In genomic region chr6:42407379-42407778, GRCh38 we compare ENCODE assay signal across 1 cellular context.
A peak's percentile ranks its signal among the peaks of the same experiment; 100 is the strongest.
TF ChIP-seq lines count a peak whose summit lies in the region.

No MANE protein-coding gene starts in this region.

TF ChIP-seq in K562, 482 proteins besides CTCF, POLR2A, EP300 and RAD21 (continued from another document and continues in another):
- TF ChIP-seq, protein P1, sequence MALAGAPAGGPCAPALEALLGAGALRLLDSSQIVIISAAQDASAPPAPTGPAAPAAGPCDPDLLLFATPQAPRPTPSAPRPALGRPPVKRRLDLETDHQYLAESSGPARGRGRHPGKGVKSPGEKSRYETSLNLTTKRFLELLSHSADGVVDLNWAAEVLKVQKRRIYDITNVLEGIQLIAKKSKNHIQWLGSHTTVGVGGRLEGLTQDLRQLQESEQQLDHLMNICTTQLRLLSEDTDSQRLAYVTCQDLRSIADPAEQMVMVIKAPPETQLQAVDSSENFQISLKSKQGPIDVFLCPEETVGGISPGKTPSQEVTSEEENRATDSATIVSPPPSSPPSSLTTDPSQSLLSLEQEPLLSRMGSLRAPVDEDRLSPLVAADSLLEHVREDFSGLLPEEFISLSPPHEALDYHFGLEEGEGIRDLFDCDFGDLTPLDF (CRISPR knock-in tag; IDR thresholded peaks at IDR 0.05): no peak
- peak; percentile 55; the same call in 1 of the 2 replicates for TF ChIP-seq LCOR (CRISPR knock-in tag; IDR thresholded peaks at IDR 0.05)
- 0 out of 4 replicates have a peak, but pooled peaks of 1 of the 2 experiments have one; percentile 35 for TF ChIP-seq FOXK2 (conservative IDR thresholded peaks at IDR 0.05 in 1 of 2, IDR thresholded peaks at IDR 0.05 in 1 of 2; ENCODE audit: low read depth in 2 of 2)
- no peak for TF ChIP-seq CHD2 (IDR thresholded peaks at IDR 0.05; ENCODE audit: low read depth, low read length)
- TF ChIP-seq SPI1 (IDR thresholded peaks at IDR 0.05; ENCODE audit: borderline replicate concordance, low read depth, low read length): peak; percentile 96
- no peak for TF ChIP-seq RNF219 (CRISPR knock-in tag; IDR thresholded peaks at IDR 0.05)
- TF ChIP-seq SMAD4 (CRISPR knock-in tag; conservative IDR thresholded peaks at IDR 0.05): no peak
- no peak for TF ChIP-seq PHB (CRISPR knock-in tag; IDR thresholded peaks at IDR 0.05)
- TF ChIP-seq, protein P2, sequence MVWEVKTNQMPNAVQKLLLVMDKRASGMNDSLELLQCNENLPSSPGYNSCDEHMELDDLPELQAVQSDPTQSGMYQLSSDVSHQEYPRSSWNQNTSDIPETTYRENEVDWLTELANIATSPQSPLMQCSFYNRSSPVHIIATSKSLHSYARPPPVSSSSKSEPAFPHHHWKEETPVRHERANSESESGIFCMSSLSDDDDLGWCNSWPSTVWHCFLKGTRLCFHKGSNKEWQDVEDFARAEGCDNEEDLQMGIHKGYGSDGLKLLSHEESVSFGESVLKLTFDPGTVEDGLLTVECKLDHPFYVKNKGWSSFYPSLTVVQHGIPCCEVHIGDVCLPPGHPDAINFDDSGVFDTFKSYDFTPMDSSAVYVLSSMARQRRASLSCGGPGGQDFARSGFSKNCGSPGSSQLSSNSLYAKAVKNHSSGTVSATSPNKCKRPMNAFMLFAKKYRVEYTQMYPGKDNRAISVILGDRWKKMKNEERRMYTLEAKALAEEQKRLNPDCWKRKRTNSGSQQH (CRISPR knock-in tag; IDR thresholded peaks at IDR 0.05): no peak
- TF ChIP-seq, protein P3, sequence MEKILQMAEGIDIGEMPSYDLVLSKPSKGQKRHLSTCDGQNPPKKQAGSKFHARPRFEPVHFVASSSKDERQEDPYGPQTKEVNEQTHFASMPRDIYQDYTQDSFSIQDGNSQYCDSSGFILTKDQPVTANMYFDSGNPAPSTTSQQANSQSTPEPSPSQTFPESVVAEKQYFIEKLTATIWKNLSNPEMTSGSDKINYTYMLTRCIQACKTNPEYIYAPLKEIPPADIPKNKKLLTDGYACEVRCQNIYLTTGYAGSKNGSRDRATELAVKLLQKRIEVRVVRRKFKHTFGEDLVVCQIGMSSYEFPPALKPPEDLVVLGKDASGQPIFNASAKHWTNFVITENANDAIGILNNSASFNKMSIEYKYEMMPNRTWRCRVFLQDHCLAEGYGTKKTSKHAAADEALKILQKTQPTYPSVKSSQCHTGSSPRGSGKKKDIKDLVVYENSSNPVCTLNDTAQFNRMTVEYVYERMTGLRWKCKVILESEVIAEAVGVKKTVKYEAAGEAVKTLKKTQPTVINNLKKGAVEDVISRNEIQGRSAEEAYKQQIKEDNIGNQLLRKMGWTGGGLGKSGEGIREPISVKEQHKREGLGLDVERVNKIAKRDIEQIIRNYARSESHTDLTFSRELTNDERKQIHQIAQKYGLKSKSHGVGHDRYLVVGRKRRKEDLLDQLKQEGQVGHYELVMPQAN (IDR thresholded peaks at IDR 0.05; ENCODE audit: borderline replicate concordance): no peak
- TF ChIP-seq SAP30 (IDR thresholded peaks at IDR 0.05; ENCODE audit: borderline replicate concordance, insufficient read depth, low read depth, low read length, poor library complexity, severe bottlenecking): no peak
- no peak for TF ChIP-seq ILK (tag; IDR thresholded peaks at IDR 0.05; ENCODE audit: borderline replicate concordance, low read depth)
- TF ChIP-seq NRF1 (conservative IDR thresholded peaks at IDR 0.05 in 1 of 2, IDR thresholded peaks at IDR 0.05 in 1 of 2): no peak
- TF ChIP-seq, protein P4, sequence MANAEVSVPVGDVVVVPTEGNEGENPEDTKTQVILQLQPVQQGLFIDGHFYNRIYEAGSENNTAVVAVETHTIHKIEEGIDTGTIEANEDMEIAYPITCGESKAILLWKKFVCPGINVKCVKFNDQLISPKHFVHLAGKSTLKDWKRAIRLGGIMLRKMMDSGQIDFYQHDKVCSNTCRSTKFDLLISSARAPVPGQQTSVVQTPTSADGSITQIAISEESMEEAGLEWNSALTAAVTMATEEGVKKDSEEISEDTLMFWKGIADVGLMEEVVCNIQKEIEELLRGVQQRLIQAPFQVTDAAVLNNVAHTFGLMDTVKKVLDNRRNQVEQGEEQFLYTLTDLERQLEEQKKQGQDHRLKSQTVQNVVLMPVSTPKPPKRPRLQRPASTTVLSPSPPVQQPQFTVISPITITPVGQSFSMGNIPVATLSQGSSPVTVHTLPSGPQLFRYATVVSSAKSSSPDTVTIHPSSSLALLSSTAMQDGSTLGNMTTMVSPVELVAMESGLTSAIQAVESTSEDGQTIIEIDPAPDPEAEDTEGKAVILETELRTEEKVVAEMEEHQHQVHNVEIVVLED (CRISPR knock-in tag; IDR thresholded peaks at IDR 0.05): no peak
- no peak for TF ChIP-seq ZNF766 (CRISPR knock-in tag; conservative IDR thresholded peaks at IDR 0.05)
- TF ChIP-seq ZNF583 (CRISPR knock-in tag; IDR thresholded peaks at IDR 0.05): no peak
- TF ChIP-seq ZNF133 (CRISPR knock-in tag; IDR thresholded peaks at IDR 0.05): no peak
- TF ChIP-seq, protein P5, sequence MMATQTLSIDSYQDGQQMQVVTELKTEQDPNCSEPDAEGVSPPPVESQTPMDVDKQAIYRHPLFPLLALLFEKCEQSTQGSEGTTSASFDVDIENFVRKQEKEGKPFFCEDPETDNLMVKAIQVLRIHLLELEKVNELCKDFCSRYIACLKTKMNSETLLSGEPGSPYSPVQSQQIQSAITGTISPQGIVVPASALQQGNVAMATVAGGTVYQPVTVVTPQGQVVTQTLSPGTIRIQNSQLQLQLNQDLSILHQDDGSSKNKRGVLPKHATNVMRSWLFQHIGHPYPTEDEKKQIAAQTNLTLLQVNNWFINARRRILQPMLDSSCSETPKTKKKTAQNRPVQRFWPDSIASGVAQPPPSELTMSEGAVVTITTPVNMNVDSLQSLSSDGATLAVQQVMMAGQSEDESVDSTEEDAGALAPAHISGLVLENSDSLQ (IDR thresholded peaks at IDR 0.05): peak; percentile 11; the same call in 1 of the 2 replicates
- peak; percentile 16; the same call in 1 of the 2 replicates for TF ChIP-seq CREM (IDR thresholded peaks at IDR 0.05; ENCODE audit: low read depth)
- TF ChIP-seq ZNF134 (CRISPR knock-in tag; conservative IDR thresholded peaks at IDR 0.05): no peak
- TF ChIP-seq, protein P6, sequence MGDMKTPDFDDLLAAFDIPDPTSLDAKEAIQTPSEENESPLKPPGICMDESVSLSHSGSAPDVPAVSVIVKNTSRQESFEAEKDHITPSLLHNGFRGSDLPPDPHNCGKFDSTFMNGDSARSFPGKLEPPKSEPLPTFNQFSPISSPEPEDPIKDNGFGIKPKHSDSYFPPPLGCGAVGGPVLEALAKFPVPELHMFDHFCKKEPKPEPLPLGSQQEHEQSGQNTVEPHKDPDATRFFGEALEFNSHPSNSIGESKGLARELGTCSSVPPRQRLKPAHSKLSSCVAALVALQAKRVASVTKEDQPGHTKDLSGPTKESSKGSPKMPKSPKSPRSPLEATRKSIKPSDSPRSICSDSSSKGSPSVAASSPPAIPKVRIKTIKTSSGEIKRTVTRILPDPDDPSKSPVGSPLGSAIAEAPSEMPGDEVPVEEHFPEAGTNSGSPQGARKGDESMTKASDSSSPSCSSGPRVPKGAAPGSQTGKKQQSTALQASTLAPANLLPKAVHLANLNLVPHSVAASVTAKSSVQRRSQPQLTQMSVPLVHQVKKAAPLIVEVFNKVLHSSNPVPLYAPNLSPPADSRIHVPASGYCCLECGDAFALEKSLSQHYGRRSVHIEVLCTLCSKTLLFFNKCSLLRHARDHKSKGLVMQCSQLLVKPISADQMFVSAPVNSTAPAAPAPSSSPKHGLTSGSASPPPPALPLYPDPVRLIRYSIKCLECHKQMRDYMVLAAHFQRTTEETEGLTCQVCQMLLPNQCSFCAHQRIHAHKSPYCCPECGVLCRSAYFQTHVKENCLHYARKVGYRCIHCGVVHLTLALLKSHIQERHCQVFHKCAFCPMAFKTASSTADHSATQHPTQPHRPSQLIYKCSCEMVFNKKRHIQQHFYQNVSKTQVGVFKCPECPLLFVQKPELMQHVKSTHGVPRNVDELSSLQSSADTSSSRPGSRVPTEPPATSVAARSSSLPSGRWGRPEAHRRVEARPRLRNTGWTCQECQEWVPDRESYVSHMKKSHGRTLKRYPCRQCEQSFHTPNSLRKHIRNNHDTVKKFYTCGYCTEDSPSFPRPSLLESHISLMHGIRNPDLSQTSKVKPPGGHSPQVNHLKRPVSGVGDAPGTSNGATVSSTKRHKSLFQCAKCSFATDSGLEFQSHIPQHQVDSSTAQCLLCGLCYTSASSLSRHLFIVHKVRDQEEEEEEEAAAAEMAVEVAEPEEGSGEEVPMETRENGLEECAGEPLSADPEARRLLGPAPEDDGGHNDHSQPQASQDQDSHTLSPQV (IDR thresholded peaks at IDR 0.05): no peak
- TF ChIP-seq POLR2AphosphoS2 (IDR thresholded peaks at IDR 0.05; ENCODE audit: low read length): no peak
- peak; percentile 28; the same call in 1 of the 2 replicates for TF ChIP-seq SMARCE1 (IDR thresholded peaks at IDR 0.05)
- no peak for TF ChIP-seq GABPB2 (CRISPR knock-in tag; conservative IDR thresholded peaks at IDR 0.05)
- no peak for TF ChIP-seq SIN3A (IDR thresholded peaks at IDR 0.05; ENCODE audit: borderline replicate concordance in 2 of 2, control insufficient read depth in 1 of 2, low read depth in 2 of 2, low read length in 2 of 2)
- peak; percentile 54 for TF ChIP-seq PRDM10 (IDR thresholded peaks at IDR 0.05; ENCODE audit: partially characterized antibody)
- TF ChIP-seq CTBP1 (IDR thresholded peaks at IDR 0.05; ENCODE audit: borderline replicate concordance): peak; percentile 32; the same call in 1 of the 2 replicates
- no peak for TF ChIP-seq ZBED1 (IDR thresholded peaks at IDR 0.05)
- peak; percentile 57 for TF ChIP-seq MEIS2 (IDR thresholded peaks at IDR 0.05; ENCODE audit: partially characterized antibody)
- TF ChIP-seq PHF20 (IDR thresholded peaks at IDR 0.05; ENCODE audit: partially characterized antibody): no peak
- TF ChIP-seq, protein P7, sequence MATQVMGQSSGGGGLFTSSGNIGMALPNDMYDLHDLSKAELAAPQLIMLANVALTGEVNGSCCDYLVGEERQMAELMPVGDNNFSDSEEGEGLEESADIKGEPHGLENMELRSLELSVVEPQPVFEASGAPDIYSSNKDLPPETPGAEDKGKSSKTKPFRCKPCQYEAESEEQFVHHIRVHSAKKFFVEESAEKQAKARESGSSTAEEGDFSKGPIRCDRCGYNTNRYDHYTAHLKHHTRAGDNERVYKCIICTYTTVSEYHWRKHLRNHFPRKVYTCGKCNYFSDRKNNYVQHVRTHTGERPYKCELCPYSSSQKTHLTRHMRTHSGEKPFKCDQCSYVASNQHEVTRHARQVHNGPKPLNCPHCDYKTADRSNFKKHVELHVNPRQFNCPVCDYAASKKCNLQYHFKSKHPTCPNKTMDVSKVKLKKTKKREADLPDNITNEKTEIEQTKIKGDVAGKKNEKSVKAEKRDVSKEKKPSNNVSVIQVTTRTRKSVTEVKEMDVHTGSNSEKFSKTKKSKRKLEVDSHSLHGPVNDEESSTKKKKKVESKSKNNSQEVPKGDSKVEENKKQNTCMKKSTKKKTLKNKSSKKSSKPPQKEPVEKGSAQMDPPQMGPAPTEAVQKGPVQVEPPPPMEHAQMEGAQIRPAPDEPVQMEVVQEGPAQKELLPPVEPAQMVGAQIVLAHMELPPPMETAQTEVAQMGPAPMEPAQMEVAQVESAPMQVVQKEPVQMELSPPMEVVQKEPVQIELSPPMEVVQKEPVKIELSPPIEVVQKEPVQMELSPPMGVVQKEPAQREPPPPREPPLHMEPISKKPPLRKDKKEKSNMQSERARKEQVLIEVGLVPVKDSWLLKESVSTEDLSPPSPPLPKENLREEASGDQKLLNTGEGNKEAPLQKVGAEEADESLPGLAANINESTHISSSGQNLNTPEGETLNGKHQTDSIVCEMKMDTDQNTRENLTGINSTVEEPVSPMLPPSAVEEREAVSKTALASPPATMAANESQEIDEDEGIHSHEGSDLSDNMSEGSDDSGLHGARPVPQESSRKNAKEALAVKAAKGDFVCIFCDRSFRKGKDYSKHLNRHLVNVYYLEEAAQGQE (CRISPR knock-in tag; IDR thresholded peaks at IDR 0.05; ENCODE audit: low read depth): no peak
- TF ChIP-seq CHD1 (IDR thresholded peaks at IDR 0.05; ENCODE audit: low read length): no peak
- 0 out of 2 replicates have a peak, but pooled peaks have one; percentile 26 for TF ChIP-seq ATF7 (IDR thresholded peaks at IDR 0.05)
- peak; percentile 20; the same call in 1 of the 2 replicates for TF ChIP-seq JUND (IDR thresholded peaks at IDR 0.05; ENCODE audit: borderline replicate concordance, low read depth, low read length)
- TF ChIP-seq JUND (tag; IDR thresholded peaks at IDR 0.05; ENCODE audit: borderline replicate concordance, low read depth, low read length): peak; percentile 40; the same call in 1 of the 3 replicates
- TF ChIP-seq SNRNP70 (optimal IDR thresholded peaks at IDR 0.05; ENCODE audit: low read depth, low read length): no peak
- peak; percentile 51 for TF ChIP-seq CXXC5 (CRISPR knock-in tag; IDR thresholded peaks at IDR 0.05)
- TF ChIP-seq FOS (IDR thresholded peaks at IDR 0.05; ENCODE audit: extremely low read depth, insufficient read length): no peak
